In the genomic region with DNA sequence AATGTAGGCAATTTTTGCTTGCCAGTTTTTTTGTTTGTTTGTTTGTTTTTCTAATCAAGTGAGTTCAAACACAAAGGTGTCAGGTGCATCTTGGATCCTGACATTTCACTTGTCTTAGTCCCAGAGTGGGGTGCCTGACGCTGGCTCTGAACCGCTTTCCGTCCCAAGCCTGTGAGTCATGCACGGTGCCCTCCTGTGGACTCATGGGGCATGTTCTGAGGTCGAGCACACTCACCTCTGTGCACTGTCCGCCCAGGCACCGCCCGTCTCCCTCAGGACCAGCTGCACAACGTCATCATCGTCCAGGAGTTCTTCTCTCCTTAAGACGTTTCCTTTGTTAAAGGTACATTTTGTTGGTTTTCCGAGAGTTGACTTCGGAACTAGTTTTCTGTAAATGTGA, we compare ENCODE assay signal across 25 cellular contexts.
"Had no signal": no experiment of that assay in that cellular context is flagged by ENCODE, and none has a peak within 500 bp of the region (broad histone marks: within the 10 kb centered on the region; RNA-seq: fewer than 3 reads in every experiment).

No MANE protein-coding gene starts in this region.

- H3K4me3 ChIP-seq: coronary artery, esophagus squamous epithelium, right atrium auricular region, skin epidermis, tibial nerve, vagina had no signal

- H3K36me3 ChIP-seq: brain microvascular endothelial cell, esophagus squamous epithelium, right atrium auricular region, tibial nerve, vagina had no signal

- ATAC-seq: activated T-cell treated with anti-CD3 and anti-CD28 coated beads, Interleukin-2, amount 50 U/mL, for 4 hours; left ventricle myocardium superior; natural killer cell treated with Interleukin-12 subunit alpha and Interleukin-12 subunit beta and Interleukin-15 and Interleukin-18, amount 100 ng/mL, for 72 hours had no signal

- H3K9me3 ChIP-seq: esophagus squamous epithelium, right atrium auricular region, tibial nerve, vagina had no signal

- H3K27ac Mint-ChIP-seq: activated CD4-positive, alpha-beta memory T cell treated with anti-CD3 and anti-CD28 coated beads, Interleukin-2, amount 10 ng/mL, durations not matched to agents 7 days and 5 days; activated naive CD8-positive, alpha-beta T cell treated with anti-CD3 and anti-CD28 coated beads for 36 hours; memory B cell; natural killer cell treated with Interleukin-12 subunit alpha and Interleukin-12 subunit beta and Interleukin-15 and Interleukin-18, amount 100 ng/mL, for 72 hours had no signal

- H3K9me3 Mint-ChIP-seq: central memory CD8-positive, alpha-beta T cell; memory B cell; natural killer cell treated with Interleukin-12 subunit alpha and Interleukin-12 subunit beta and Interleukin-15 and Interleukin-18, amount 100 ng/mL, for 72 hours had no signal

- DNase-seq: activated CD4-positive, alpha-beta memory T cell treated with anti-CD3 and anti-CD28 coated beads, Interleukin-2, amount 10 ng/mL, durations not matched to agents 7 days and 5 days; activated CD4-positive, alpha-beta T cell treated with anti-CD3 and anti-CD28 coated beads for 4 hours; activated gamma-delta T cell; activated naive CD8-positive, alpha-beta T cell treated with anti-CD3 and anti-CD28 coated beads for 36 hours; activated T-cell treated with anti-CD3 and anti-CD28 coated beads, Interleukin-2, amount 50 U/mL, for 4 hours; brain microvascular endothelial cell; esophagus squamous epithelium; hippocampal formation; kidney; left ventricle myocardium superior; nucleus accumbens; stimulated activated CD4-positive, alpha-beta T cell treated with anti-CD3 and anti-CD28 coated beads, Interleukin-15, amount 100 ng/mL, for 24 hours; stimulated activated CD4-positive, alpha-beta T cell treated with anti-CD3 and anti-CD28 coated beads, Interleukin-4, amount 100 ng/mL, for 1 hour; stimulated activated naive CD4-positive, alpha-beta T cell treated with Interleukin-2 at 50 U/mL for 16 hours; substantia nigra; T1000 had no signal

- H3K27me3 Mint-ChIP-seq: activated CD4-positive, alpha-beta memory T cell treated with anti-CD3 and anti-CD28 coated beads, Interleukin-2, amount 10 ng/mL, durations not matched to agents 7 days and 5 days had no signal

- H3K4me3 Mint-ChIP-seq: activated CD4-positive, alpha-beta memory T cell treated with anti-CD3 and anti-CD28 coated beads, Interleukin-2, amount 10 ng/mL, durations not matched to agents 7 days and 5 days; activated naive CD8-positive, alpha-beta T cell treated with anti-CD3 and anti-CD28 coated beads for 36 hours; activated T-cell treated with anti-CD3 and anti-CD28 coated beads, Interleukin-2, amount 50 U/mL, for 4 hours; central memory CD8-positive, alpha-beta T cell; memory B cell; natural killer cell treated with Interleukin-12 subunit alpha and Interleukin-12 subunit beta and Interleukin-15 and Interleukin-18, amount 100 ng/mL, for 72 hours had no signal

- H3K27me3 ChIP-seq: brain microvascular endothelial cell, esophagus squamous epithelium, right atrium auricular region, tibial nerve, vagina had no signal

- H3K4me1 Mint-ChIP-seq: activated CD4-positive, alpha-beta memory T cell treated with anti-CD3 and anti-CD28 coated beads, Interleukin-2, amount 10 ng/mL, durations not matched to agents 7 days and 5 days; central memory CD8-positive, alpha-beta T cell had no signal

- H3K36me3 Mint-ChIP-seq: activated naive CD8-positive, alpha-beta T cell treated with anti-CD3 and anti-CD28 coated beads for 36 hours; memory B cell; natural killer cell treated with Interleukin-12 subunit alpha and Interleukin-12 subunit beta and Interleukin-15 and Interleukin-18, amount 100 ng/mL, for 72 hours had no signal

- H3K27ac ChIP-seq: brain microvascular endothelial cell, coronary artery, esophagus squamous epithelium, right atrium auricular region, skin epidermis, tibial nerve, vagina, VCaP had no signal

- H3K4me1 ChIP-seq: esophagus squamous epithelium, right atrium auricular region, tibial nerve, vagina had no signal
